In the genomic region with DNA sequence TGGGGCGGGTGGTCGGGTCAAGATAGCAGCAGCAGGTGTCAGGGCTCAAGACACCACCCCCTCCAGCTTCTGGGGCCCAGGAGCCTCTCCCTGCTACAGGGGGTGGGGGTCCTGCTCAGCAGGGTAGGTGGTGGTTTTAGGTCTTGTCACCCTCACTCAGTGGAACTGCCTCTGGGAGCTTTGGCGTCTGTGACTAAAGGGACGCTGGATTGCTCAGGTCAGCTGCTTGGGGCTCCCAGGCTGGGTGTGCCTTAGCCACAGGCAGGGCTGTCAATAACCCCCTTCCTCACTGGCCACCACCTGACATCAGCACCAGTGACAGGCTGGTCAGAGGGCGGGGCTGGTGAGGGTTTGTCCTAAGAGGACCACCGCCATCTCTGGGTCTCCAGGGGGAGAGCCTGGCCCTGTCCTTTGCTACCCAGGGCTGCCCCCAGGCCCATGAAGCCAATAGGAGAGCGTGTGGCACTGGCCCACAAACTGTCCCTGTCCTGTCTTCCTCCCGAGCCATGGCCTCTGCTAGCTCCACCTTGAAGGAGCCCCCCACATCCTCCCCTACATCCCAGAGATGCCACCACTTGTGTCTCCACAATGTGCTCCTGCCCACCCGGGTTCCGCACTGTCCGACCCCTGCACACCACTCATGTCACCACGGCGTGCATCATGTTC, we compare ENCODE assay signal across 10 cellular contexts.
"Had no signal": no experiment of that assay in that cellular context is flagged by ENCODE, and none has a peak within 500 bp of the region (broad histone marks: within the 10 kb centered on the region; RNA-seq: fewer than 3 reads in every experiment).

No MANE protein-coding gene starts in this region.

- H3K9me3 Mint-ChIP-seq: activated B cell treated with CpG ODN at 0.5 μM for 24 hours; activated T-cell treated with anti-CD3 and anti-CD28 coated beads, Interleukin-2, amount 50 U/mL, for 24 hours; T-helper 1 cell treated with Interleukin-12 subunit alpha and Interleukin-12 subunit beta and Interleukin-4 antibody, amounts not matched to agents 30 μg/mL and 1 μg/mL, for 36 hours had no signal

- H3K27ac ChIP-seq: SK-N-MC had no signal

- H3K4me3 Mint-ChIP-seq: activated B cell treated with CpG ODN at 0.5 μM for 24 hours; activated CD8-positive, alpha-beta memory T cell treated with anti-CD3 and anti-CD28 coated beads, Interleukin-2, amount 10 ng/mL, durations not matched to agents 7 days and 5 days; activated T-cell treated with anti-CD3 and anti-CD28 coated beads, Interleukin-2, amount 50 U/mL, for 24 hours; T-helper 1 cell treated with Interleukin-12 subunit alpha and Interleukin-12 subunit beta and Interleukin-4 antibody, amounts not matched to agents 30 μg/mL and 1 μg/mL, for 36 hours had no signal

- H3K27ac Mint-ChIP-seq: activated B cell treated with CpG ODN at 0.5 μM for 24 hours; activated CD8-positive, alpha-beta memory T cell treated with anti-CD3 and anti-CD28 coated beads, Interleukin-2, amount 10 ng/mL, durations not matched to agents 7 days and 5 days had no signal

- ATAC-seq: activated CD8-positive, alpha-beta memory T cell treated with anti-CD3 and anti-CD28 coated beads, Interleukin-2, amount 10 ng/mL, durations not matched to agents 7 days and 5 days; sciatic nerve had no signal

- DNase-seq: activated B cell treated with CpG ODN at 0.5 μM for 24 hours; activated CD4-positive, alpha-beta T cell treated with anti-CD3 and anti-CD28 coated beads, Interleukin-2, amount 50 U/mL, for 1 hour; activated CD8-positive, alpha-beta memory T cell treated with anti-CD3 and anti-CD28 coated beads, Interleukin-2, amount 10 ng/mL, durations not matched to agents 7 days and 5 days; activated effector memory CD4-positive, alpha-beta T cell treated with anti-CD3 and anti-CD28 coated beads, Interleukin-2, amount 50 U/mL, for 16 hours; activated T-cell treated with anti-CD3 and anti-CD28 coated beads, Interleukin-2, amount 50 U/mL, for 24 hours; mesendoderm; stimulated activated naive CD4-positive, alpha-beta T cell treated with Interleukin-2 at 50 U/mL for 16 hours had no signal

- H3K27me3 Mint-ChIP-seq: activated B cell treated with CpG ODN at 0.5 μM for 24 hours; activated CD8-positive, alpha-beta memory T cell treated with anti-CD3 and anti-CD28 coated beads, Interleukin-2, amount 10 ng/mL, durations not matched to agents 7 days and 5 days; activated T-cell treated with anti-CD3 and anti-CD28 coated beads, Interleukin-2, amount 50 U/mL, for 24 hours had no signal

- H3K4me3 ChIP-seq: SK-N-MC had no signal
